20 cellular contexts compared by ENCODE assay signal in the genomic region with DNA sequence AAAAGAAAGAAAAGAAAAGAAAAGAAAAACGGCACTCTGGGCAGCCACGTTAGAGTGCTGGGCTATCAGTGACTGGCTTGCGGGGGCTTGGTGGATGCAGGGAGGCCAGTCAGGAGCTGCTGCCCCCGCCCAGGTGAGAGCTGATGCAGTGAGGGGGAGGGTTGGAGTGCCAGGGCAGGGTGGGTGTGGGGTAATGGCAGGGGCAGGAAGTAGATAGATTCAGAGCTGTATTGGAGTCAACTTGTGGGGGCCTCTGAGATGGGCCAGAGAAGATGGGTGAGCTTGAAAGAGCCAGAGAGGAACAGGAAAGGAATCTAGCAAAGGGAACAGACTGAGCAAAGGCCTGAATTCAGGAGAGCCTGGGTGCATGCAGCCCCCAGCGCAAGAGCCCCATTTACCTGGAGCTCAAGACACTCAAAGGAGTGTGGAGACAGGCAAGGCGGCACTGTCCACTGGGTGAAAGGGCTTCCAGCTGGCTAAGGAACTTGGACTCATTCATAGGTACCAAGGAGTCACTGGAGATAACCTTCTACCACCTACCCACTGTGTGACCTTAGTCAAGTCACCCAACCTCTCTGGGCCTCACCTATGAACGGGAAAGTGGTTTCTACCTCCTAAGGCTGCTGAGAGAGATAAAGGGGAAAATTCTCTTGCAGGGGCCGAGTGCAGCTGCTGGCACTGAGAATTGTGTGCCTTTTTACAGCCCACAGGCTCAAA. TPM values are rescaled to one million over a fixed set of nuclear protein-coding genes. Genes with fewer than 3 reads are reported as not detected.
DNase-seq lines count a peak whose midpoint lies in the region; TF ChIP-seq lines count a peak whose summit lies in the region.
"Had no signal": no experiment of that assay in that cellular context is flagged by ENCODE, and none has a peak within 500 bp of the region (broad histone marks: within the 10 kb centered on the region; RNA-seq: fewer than 3 reads in every experiment).

No MANE protein-coding gene starts in this region.

- H3K9me3 ChIP-seq in Peyer's patch (peaks cover 0 to 4% (median 0%) of the 10 kb centered on the region in 4 donors), tibial artery (no peaks in the 10 kb centered on the region)

- DNase-seq in activated CD8-positive, alpha-beta memory T cell treated with anti-CD3 and anti-CD28 coated beads, Interleukin-2, amount 50 U/mL, for 48 hours: peak; percentile 35
- DNase-seq in activated CD8-positive, alpha-beta memory T cell treated with anti-CD3 and anti-CD28 coated beads, Interleukin-2, amount 50 U/mL, for 4 hours: no peak
- DNase-seq in Peyer's patch: peak in 2 of 3 donors; percentile 11 to 14
- DNase-seq in mesenteric fat pad (ENCODE audit: low spot score): peak; percentile 57
- DNase-seq in tibial artery: peak; percentile 2 to 44
- DNase-seq in GDM1 (lab: John Stamatoyannopoulos, UW): no peak
- DNase-seq in islet precursor cell: no peak
- DNase-seq: 8988T, DMS79, KBM-7, MM.1S, NCI-H1048, NCI-H1417 treated with DMSO at 0.1 percent for 48 hours, NCI-H187, NCI-H446, NCI-H526, Right ventricle myocardium superior had no signal

- H3K27ac ChIP-seq in Peyer's patch (no peak overlapping the region), tibial artery (no peak overlapping the region)
- H3K27ac ChIP-seq: C4-2B had no signal

- H3K36me3 ChIP-seq in Peyer's patch: no peaks in the 10 kb centered on the region
- H3K36me3 ChIP-seq in tibial artery: no peaks in the 10 kb centered on the region

- intact Hi-C loops in tibial artery (cut with DNase I; ENCODE audit: low total_unique reads): no loop called here

- TF ChIP-seq CTCF in Peyer's patch (IDR thresholded peaks at IDR 0.05) (no peak), tibial artery (IDR thresholded peaks at IDR 0.05) (no peak)

- no peaks in the 10 kb centered on the region for H3K27me3 ChIP-seq in Peyer's patch
- peaks cover 0 to 7% of the 10 kb centered on the region in 2 donors for H3K27me3 ChIP-seq in tibial artery

- no peak for TF ChIP-seq POLR2A in Peyer's patch (IDR thresholded peaks at IDR 0.05)

- H3K4me1 ChIP-seq in Peyer's patch (no peaks in the 10 kb centered on the region), tibial artery (no peaks in the 10 kb centered on the region)

- no peak overlapping the region for H3K4me3 ChIP-seq in Peyer's patch
- no peak overlapping the region for H3K4me3 ChIP-seq in tibial artery

RNA-seq across cellular contexts. Expression of gene VSTM2B, which starts 20.2 kb away (rescaled TPM):
- not detected for total RNA-seq in Peyer's patch
- total RNA-seq in mesenteric fat pad: not detected
- total RNA-seq: Right ventricle myocardium superior, RPMI7951, SK-MEL-5 had no signal

Comparison
In these comparisons a context has a peak if more than half of its experiments do, and no peak if none do; other contexts are left out.
1. DNase-seq: peak in activated CD8-positive, alpha-beta memory T cell treated with anti-CD3 and anti-CD28 coated beads, Interleukin-2, amount 50 U/mL, for 48 hours (single experiment), Peyer's patch (2 of 3), mesenteric fat pad (single experiment) and tibial artery (2 of 2); none in activated CD8-positive, alpha-beta memory T cell treated with anti-CD3 and anti-CD28 coated beads, Interleukin-2, amount 50 U/mL, for 4 hours (single experiment), GDM1 (single experiment) and islet precursor cell (single experiment).